ENCODE assay signal across 10 cellular contexts in the genomic region with DNA sequence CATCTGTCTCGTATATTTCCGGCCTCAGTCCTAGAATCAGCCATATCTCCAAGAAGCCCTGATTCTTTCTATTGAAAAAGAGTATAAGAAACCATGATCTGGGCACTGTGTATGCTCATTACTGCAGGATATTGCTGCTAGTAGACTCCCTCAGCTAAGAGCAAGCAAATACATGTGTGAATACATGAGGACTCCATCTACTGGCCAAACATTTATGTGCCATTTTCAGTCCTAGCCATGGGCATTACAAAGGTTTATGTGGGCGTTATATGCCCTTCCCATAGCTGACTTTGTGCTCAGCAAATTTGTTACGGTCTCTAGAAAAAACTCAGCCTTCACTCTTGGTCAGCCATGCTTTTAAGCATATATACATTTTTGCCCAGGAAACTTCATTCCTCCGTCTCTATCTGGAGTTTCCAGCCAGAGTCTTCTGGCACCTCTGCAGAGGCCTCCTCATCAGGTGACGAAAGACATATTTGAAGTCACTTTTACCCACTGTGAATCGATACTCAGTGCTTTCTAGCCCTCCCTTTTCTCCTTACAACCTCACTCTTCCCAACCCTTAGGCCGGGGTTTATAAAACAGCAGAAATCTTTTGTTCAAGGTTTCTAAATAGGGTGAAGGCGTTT.
DNase-seq lines count a peak whose midpoint lies in the region; ATAC-seq, FAIRE-seq and TF ChIP-seq lines count a peak whose summit lies in the region.
"Had no signal": no experiment of that assay in that cellular context is flagged by ENCODE, and none has a peak within 500 bp of the region (broad histone marks: within the 10 kb centered on the region; RNA-seq: fewer than 3 reads in every experiment).

No MANE protein-coding gene starts in this region.

- H3K9me1 ChIP-seq in K562 (ENCODE audit: control insufficient read depth, insufficient read depth, low read length): no peaks in the 10 kb centered on the region

- peak in 1 of 2 experiments; percentile 18; a peak in 2 of 4 replicates for TF ChIP-seq RAD21 in K562 (CRISPR knock-in tag; conservative IDR thresholded peaks at IDR 0.05 in 1 of 2, IDR thresholded peaks at IDR 0.05 in 1 of 2)

- no peak for TF ChIP-seq EP300 in K562 (IDR thresholded peaks at IDR 0.05; ENCODE audit: low read length)

- POLR2A ChIA-PET in K562 (lab: Yijun Ruan, JAX): no interaction called here

- H3K79me2 ChIP-seq in K562 (ENCODE audit: control insufficient read depth, insufficient read depth, low read length): no peaks in the 10 kb centered on the region

- peak overlapping the region; percentile 5; the same call in 1 of the 2 replicates for H2AFZ ChIP-seq in K562 (ENCODE audit: low read depth, low read length)

- H3K4me3 ChIP-seq in K562: no peak overlapping the region

- H3K27me3 ChIP-seq in K562 (ENCODE audit: control insufficient read depth in 2 of 2, insufficient read depth in 2 of 2, low read length in 2 of 2): no peaks in the 10 kb centered on the region

- no peak overlapping the region for H3K27ac ChIP-seq in K562 (ENCODE audit: extremely low read depth, low read depth, low read length)

- DNase-seq in SIG-M5 treated with dmso at 0.1 percent for 504 hours (lab: John Stamatoyannopoulos, UW; ENCODE audit: unreplicated experiment) (peak; percentile 55), SIG-M5 (lab: John Stamatoyannopoulos, UW) (no peak), NCI-H524 (lab: John Stamatoyannopoulos, UW) (peak; percentile 6 to 64), K562 (ENCODE audit: extremely low read depth in 1 of 4, low spot score in 3 of 4) (peak in 2 of 4 experiments; percentile 8 to 12), type B pancreatic cell (ENCODE audit: extremely low spot score, unreplicated experiment) (no peak), immature natural killer cell (no peak)
- no peak for DNase-seq in stimulated activated CD4-positive, alpha-beta T cell treated with anti-CD3 and anti-CD28 coated beads, Interleukin-2, amount 100 ng/mL, for 48 hours
- DNase-seq: activated T-cell treated with anti-CD3 and anti-CD28 coated beads, Interleukin-2, amount 50 U/mL, for 72 hours; stimulated activated CD4-positive, alpha-beta T cell treated with anti-CD3 and anti-CD28 coated beads, Interleukin-4, amount 100 ng/mL, for 1 hour had no signal

- ATAC-seq in K562: peak; percentile 85
- no peak for ATAC-seq in HG03025 (IDR thresholded peaks at IDR 0.05; ENCODE audit: low FRiP score, unreplicated experiment)
- ATAC-seq: activated T-cell treated with anti-CD3 and anti-CD28 coated beads, Interleukin-2, amount 50 U/mL, for 72 hours had no signal

- in situ Hi-C loops in K562 (cut with MboI): no loop called here

- H3K4me1 Mint-ChIP-seq in type B pancreatic cell (ENCODE audit: unreplicated experiment) (no peaks in the 10 kb centered on the region), immature natural killer cell (no peaks in the 10 kb centered on the region)

- no peak for TF ChIP-seq POLR2A in K562 (conservative IDR thresholded peaks at IDR 0.05)

- H3K4me1 ChIP-seq in K562 (replicated peaks in 1 of 2; ENCODE audit: control insufficient read depth in 2 of 2, insufficient read depth in 2 of 2, low read length in 2 of 2): no peaks in the 10 kb centered on the region

- H3K36me3 Mint-ChIP-seq in type B pancreatic cell: no peaks in the 10 kb centered on the region
- H3K36me3 Mint-ChIP-seq in immature natural killer cell: peaks cover 0 to 3% (median 0%) of the 10 kb centered on the region in 3 donors

- peak; percentile 3 to 39 (median 36); a peak in 3 of 6 replicates for TF ChIP-seq CTCF in K562 (IDR thresholded peaks at IDR 0.05 in 2 of 3, conservative IDR thresholded peaks at IDR 0.05 in 1 of 3; ENCODE audit: insufficient read depth in 2 of 3, low read depth in 1 of 3, low read length in 3 of 3)
- TF ChIP-seq CTCF in type B pancreatic cell (conservative IDR thresholded peaks at IDR 0.05): peak; percentile 56

- H3K27me3 Mint-ChIP-seq in type B pancreatic cell: no peaks in the 10 kb centered on the region
- H3K27me3 Mint-ChIP-seq in immature natural killer cell (ENCODE audit: low read depth in 3 of 3): no peaks in the 10 kb centered on the region

- no peaks in the 10 kb centered on the region for H3K9me3 ChIP-seq in K562 (replicated peaks; ENCODE audit: control insufficient read depth, insufficient read depth, low read depth, low read length)

- H3K4me3 Mint-ChIP-seq in type B pancreatic cell (no peak overlapping the region), immature natural killer cell (no peak overlapping the region)
- H3K4me3 Mint-ChIP-seq: activated T-cell treated with anti-CD3 and anti-CD28 coated beads, Interleukin-2, amount 50 U/mL, for 72 hours had no signal

- no peaks in the 10 kb centered on the region for H3K36me3 ChIP-seq in K562 (ENCODE audit: control insufficient read depth, insufficient read depth, low read length)

- no TSS peak for BruUV-seq in K562 (replicated peaks; lab: Mats Ljungman, UMichigan)

- WGBS in K562 (ENCODE audit: insufficient coverage, low coverage, missing lambda C conversion rate): 7% methylated on average over 9 of the region's 9 CpGs

- no peak overlapping the region for H3K27ac Mint-ChIP-seq in type B pancreatic cell
- no peak overlapping the region for H3K27ac Mint-ChIP-seq in immature natural killer cell
- H3K27ac Mint-ChIP-seq: activated T-cell treated with anti-CD3 and anti-CD28 coated beads, Interleukin-2, amount 50 U/mL, for 72 hours had no signal

- H3K4me2 ChIP-seq in K562 (ENCODE audit: insufficient read depth, low read length): no peak overlapping the region

- no peak overlapping the region for H3K9ac ChIP-seq in K562 (ENCODE audit: insufficient read depth in 1 of 2, low read depth in 2 of 2, low read length in 2 of 2)

- CTCF ChIA-PET in K562 (lab: Yijun Ruan, JAX; ENCODE audit: low intra/inter-chr PET ratio): no interaction called here

- no peaks in the 10 kb centered on the region for H3K9me3 Mint-ChIP-seq in type B pancreatic cell
- peaks cover 8 to 38% (median 21%) of the 10 kb centered on the region in 6 donors for H3K9me3 Mint-ChIP-seq in immature natural killer cell

- peak; percentile 32 for FAIRE-seq in K562 (lab: Jason Lieb, UNC)

- no peaks in the 10 kb centered on the region for H4K20me1 ChIP-seq in K562 (replicated peaks; ENCODE audit: control insufficient read depth, insufficient read depth, low read length)

- intact Hi-C loops in K562 (cut with micrococcal nuclease): no loop called here

TF ChIP-seq in K562, 482 proteins besides CTCF, POLR2A, EP300 and RAD21:
- no peak for TF ChIP-seq PHF8 (IDR thresholded peaks at IDR 0.05; ENCODE audit: borderline replicate concordance, low read length)
- 0 out of 2 replicates have a peak, but pooled peaks have one; percentile 22 for TF ChIP-seq EGR1 (conservative IDR thresholded peaks at IDR 0.05)
TF ChIP-seq in K562: peak in this region for 1.

Comparison
In these comparisons a context has a peak if more than half of its experiments do, and no peak if none do; other contexts are left out.
1. DNase-seq: peak in SIG-M5 treated with dmso at 0.1 percent for 504 hours (single experiment) and NCI-H524 (2 of 2); none in SIG-M5 (single experiment), type B pancreatic cell (single experiment), immature natural killer cell (0 of 3) and stimulated activated CD4-positive, alpha-beta T cell treated with anti-CD3 and anti-CD28 coated beads, Interleukin-2, amount 100 ng/mL, for 48 hours (0 of 2).